Comparison of ENCODE assay signal across 8 cellular contexts in genomic region chr12:80837342-80837978, GRCh38.
DNase-seq lines count a peak whose midpoint lies in the region; ATAC-seq, FAIRE-seq and TF ChIP-seq lines count a peak whose summit lies in the region.

No MANE protein-coding gene starts in this region.

- H3K27me3 ChIP-seq in GM12878 (replicated peaks in 1 of 2; ENCODE audit: control insufficient read depth in 2 of 2, insufficient read depth in 2 of 2, low read length in 1 of 2): no peaks in the 10 kb centered on the region
- H3K27me3 ChIP-seq in aorta (ENCODE audit: control insufficient read depth in 1 of 2, insufficient read depth in 2 of 2, low read length in 1 of 2): no peaks in the 10 kb centered on the region

- H4K20me1 ChIP-seq in GM12878 (ENCODE audit: control insufficient read depth, insufficient read depth): no peaks in the 10 kb centered on the region

- no TSS peak for BruUV-seq in GM12878 (replicated peaks; lab: Mats Ljungman, UMichigan)

- SMC1A ChIA-PET in GM12878 (lab: Charles Lee; ENCODE audit: uncharacterized antibody, unreplicated experiment): interaction anchor here (0.7 to 3.0 kb wide), 10 partner anchors 11 to 127 kb away, joined by 3 to 25 read pairs (median 4); no protein-coding TSS in a partner anchor

- no peaks in the 10 kb centered on the region for H3K9me3 ChIP-seq in GM12878 (replicated peaks; ENCODE audit: control insufficient read depth, insufficient read depth, low read length)
- H3K9me3 ChIP-seq in kidney (ENCODE audit: control insufficient read depth in 1 of 2, low read length in 2 of 2): no peaks in the 10 kb centered on the region
- no peaks in the 10 kb centered on the region for H3K9me3 ChIP-seq in aorta (ENCODE audit: control insufficient read depth, low read length)

- RAD21 ChIA-PET in GM12878 (lab: Charles Lee; ENCODE audit: unreplicated experiment): interaction anchor here (0.6 to 2.9 kb wide), 5 partner anchors 26 to 421 kb away, joined by 3 to 21 read pairs (median 3); no protein-coding TSS in a partner anchor

- CTCF ChIA-PET in GM12878 (lab: Yijun Ruan, JAX): interaction anchor here (0.5 to 4.7 kb wide), 25 partner anchors 9 to 926 kb away, joined by 3 to 36 read pairs (median 4); no protein-coding TSS in a partner anchor

- H2AFZ ChIP-seq in GM12878 (ENCODE audit: control insufficient read depth, low read depth, low read length): no peak overlapping the region

- intact Hi-C loops in GM12878 (cut with micrococcal nuclease; ENCODE audit: unreplicated experiment) (loop anchor here (2.0 kb wide), 1 partner anchor 291 kb away; no protein-coding TSS in a partner anchor), kidney (cut with DNase I) (no loop called here), aorta (cut with DNase I) (loop anchor here in 1 of 2 donors (5.0 kb wide), 2 partner anchors 290 to 420 kb away; no protein-coding TSS in a partner anchor)

- H3K27ac ChIP-seq in GM12878 (ENCODE audit: control insufficient read depth, insufficient read depth): no peak overlapping the region
- no peak overlapping the region for H3K27ac ChIP-seq in kidney (ENCODE audit: low read depth in 2 of 2, low read length in 2 of 2)
- H3K27ac ChIP-seq in aorta (ENCODE audit: low read depth in 1 of 2, low read length in 2 of 2): no peak overlapping the region

- H3K9ac ChIP-seq in GM12878 (ENCODE audit: control insufficient read depth, insufficient read depth, low read length) (no peak overlapping the region), kidney (ENCODE audit: low read length in 2 of 2) (no peak overlapping the region)

- no peak overlapping the region for H3K4me2 ChIP-seq in GM12878 (ENCODE audit: control insufficient read depth, insufficient read depth)

- WGBS in GM12878 (ENCODE audit: insufficient coverage, insufficient replicate concordance, low lambda C conversion rate, missing lambda C conversion rate): 58% methylated on average over 5 of the region's 5 CpGs
- whole genome bisulfite sequencing in aorta, 2 donors: 25 to 28% methylated on average over 5 of the region's 5 CpGs

- POLR2A ChIA-PET in GM12878 (lab: Charles Lee): interaction anchor here (1.0 kb wide), 1 partner anchor 10 kb away, joined by 5 read pairs; no protein-coding TSS in a partner anchor

- no peak for TF ChIP-seq EP300 in GM12878 (IDR thresholded peaks at IDR 0.05; ENCODE audit: borderline replicate concordance in 1 of 2, control insufficient read depth in 1 of 2, low read depth in 2 of 2, low read length in 2 of 2)

- ATAC-seq in HG02759 (IDR thresholded peaks at IDR 0.05; ENCODE audit: unreplicated experiment) (peak; percentile 59), GM12878 (peak; percentile 90), aorta (ENCODE audit: low FRiP score) (peak; percentile 81)

- H3K4me1 ChIP-seq in GM12878 (ENCODE audit: control insufficient read depth, insufficient read depth, low read length) (0 out of 2 replicates have a peak, but pooled peaks cover 2% of the 10 kb centered on the region), kidney (ENCODE audit: control insufficient read depth in 1 of 2, insufficient read depth in 1 of 2, low read depth in 1 of 2, low read length in 2 of 2) (peaks cover 0 to 7% of the 10 kb centered on the region in 2 donors), aorta (ENCODE audit: control insufficient read depth in 1 of 2, insufficient read depth in 2 of 2, low read length in 2 of 2) (peaks cover 0 to 1% of the 10 kb centered on the region in 2 donors)

- no peak overlapping the region for H3K4me3 ChIP-seq in GM12878
- no peak overlapping the region for H3K4me3 ChIP-seq in kidney (ENCODE audit: low read length in 2 of 2)
- H3K4me3 ChIP-seq in aorta (ENCODE audit: low read length in 2 of 2): no peak overlapping the region

- TF ChIP-seq CTCF in GM12873 (IDR thresholded peaks at IDR 0.05; ENCODE audit: insufficient read depth, low read depth, low read length, missing control alignments): peak; percentile 76
- peak; percentile 56 to 73 (median 68) for TF ChIP-seq CTCF in GM12878 (IDR thresholded peaks at IDR 0.05 in 2 of 3, conservative IDR thresholded peaks at IDR 0.05 in 1 of 3; ENCODE audit: control insufficient read depth in 2 of 3, extremely low read depth in 1 of 3, insufficient read depth in 1 of 3, low read depth in 3 of 3, low read length in 3 of 3)
- peak; percentile 57 for TF ChIP-seq CTCF in kidney (IDR thresholded peaks at IDR 0.05; ENCODE audit: borderline replicate concordance, extremely low read depth, insufficient read depth)

- H3K79me2 ChIP-seq in GM12878 (ENCODE audit: control insufficient read depth, insufficient read depth, low read length): no peaks in the 10 kb centered on the region

- TF ChIP-seq RAD21 in GM12878 (IDR thresholded peaks at IDR 0.05; ENCODE audit: insufficient read depth, low read depth, low read length): peak; percentile 42

- peak; percentile 65 for DNase-seq in NCI-H1694 treated with DMSO at 0.1 percent for 48 hours (lab: John Stamatoyannopoulos, UW)
- no peak for DNase-seq in GM12878 (ENCODE audit: low read depth, low spot score)
- no peak for DNase-seq in kidney
- no peak for DNase-seq in aorta
- no peak for DNase-seq in activated CD4-positive, alpha-beta T cell treated with anti-CD3 and anti-CD28 coated beads for 4 hours
- DNase-seq in T-helper 1 cell: no peak

- no peak for TF ChIP-seq POLR2A in GM12878 (IDR thresholded peaks at IDR 0.05; ENCODE audit: low read depth, low read length)

- FAIRE-seq in GM12878 (lab: Jason Lieb, UNC) (peak; percentile 59), kidney (lab: Jason Lieb, UNC) (no peak)

- in situ Hi-C loops in GM12878 (cut with MboI): no loop called here

- H3K36me3 ChIP-seq in GM12878 (ENCODE audit: control insufficient read depth in 2 of 2, insufficient read depth in 2 of 2, low read length in 1 of 2): no peaks in the 10 kb centered on the region
- H3K36me3 ChIP-seq in kidney (ENCODE audit: control insufficient read depth in 1 of 2, insufficient read depth in 2 of 2, low read length in 2 of 2): no peaks in the 10 kb centered on the region
- no peaks in the 10 kb centered on the region for H3K36me3 ChIP-seq in aorta (ENCODE audit: control insufficient read depth in 1 of 2, insufficient read depth in 2 of 2, low read length in 1 of 2)

TF ChIP-seq in GM12878, 131 proteins besides CTCF, POLR2A, EP300 and RAD21:
- TF ChIP-seq RELA (IDR thresholded peaks at IDR 0.05; ENCODE audit: borderline replicate concordance, partially characterized antibody) (no peak), SMC3 (IDR thresholded peaks at IDR 0.05; ENCODE audit: borderline replicate concordance, low read length) (peak; percentile 35; the same call in 1 of the 2 replicates)
